25 cellular contexts compared by ENCODE assay signal in genomic region chr12:126353604-126354003, GRCh38.
DNase-seq lines count a peak whose midpoint lies in the region; ATAC-seq and TF ChIP-seq lines count a peak whose summit lies in the region.
"Had no signal": no experiment of that assay in that cellular context is flagged by ENCODE, and none has a peak within 500 bp of the region (broad histone marks: within the 10 kb centered on the region; RNA-seq: fewer than 3 reads in every experiment).

No MANE protein-coding gene starts in this region.

- H3K36me3 ChIP-seq in SK-N-SH (replicated peaks in 1 of 2; ENCODE audit: control insufficient read depth in 1 of 2, insufficient read depth in 2 of 2, low read length in 1 of 2) (no peaks in the 10 kb centered on the region), RWPE2 (ENCODE audit: low read depth) (no peaks in the 10 kb centered on the region), fibroblast of lung (ENCODE audit: control insufficient read depth, insufficient read depth, low read length) (no peaks in the 10 kb centered on the region)
- H3K36me3 ChIP-seq: thyroid gland had no signal

- 10% methylated on average over 1 of the region's 1 CpG for WGBS in SK-N-SH (ENCODE audit: low lambda C conversion rate)

- no peak overlapping the region for H3K27ac ChIP-seq in SK-N-SH (ENCODE audit: low read depth in 2 of 2, low read length in 1 of 2)
- H3K27ac ChIP-seq in RWPE2 (ENCODE audit: poor library complexity, severe bottlenecking) = peak overlapping the region; percentile 53
- H3K27ac ChIP-seq in fibroblast of lung (ENCODE audit: insufficient read depth, low read length) = no peak overlapping the region
- H3K27ac ChIP-seq: thyroid gland had no signal

- TF ChIP-seq CTCF in SK-N-SH (IDR thresholded peaks at IDR 0.05) (no peak), RWPE2 (IDR thresholded peaks at IDR 0.05; ENCODE audit: poor library complexity, severe bottlenecking) (no peak), fibroblast of lung (conservative IDR thresholded peaks at IDR 0.05 in 1 of 2, IDR thresholded peaks at IDR 0.05 in 1 of 2; ENCODE audit: low read depth in 1 of 2, low read length in 2 of 2) (no peak)

- no peak for DNase-seq in SK-N-SH
- DNase-seq in RWPE2 (ENCODE audit: low spot score) = peak; percentile 64
- DNase-seq in fibroblast of lung (ENCODE audit: low read depth in 2 of 2) = peak; percentile 2 to 58
- no peak for DNase-seq in activated effector memory CD4-positive, alpha-beta T cell treated with Interleukin-2 at 50 U/mL for 16 hours
- DNase-seq in activated CD4-positive, alpha-beta T cell treated with anti-CD3 and anti-CD28 coated beads, Interleukin-2, amount 50 U/mL, for 4 hours = no peak
- DNase-seq in NCI-H524 treated with DMSO at 0.1 percent for 48 hours (lab: John Stamatoyannopoulos, UW) = no peak
- DNase-seq in stimulated activated effector memory CD8-positive, alpha-beta T cell treated with anti-CD3 and anti-CD28 coated beads, Interleukin-12 subunit alpha, Interleukin-12 subunit beta, amount 100 ng/mL, for 72 hours (ENCODE audit: low spot score in 2 of 2) = no peak
- DNase-seq: 8988T; activated CD4-positive, alpha-beta T cell treated with anti-CD3 and anti-CD28 coated beads for 48 hours; activated naive CD4-positive, alpha-beta T cell treated with anti-CD3 and anti-CD28 coated beads, Interleukin-2, amount 50 U/mL, for 16 hours; erythroblast; GF-D8; kidney glomerular epithelial cell; NCI-H1048; NCI-H1930; NCI-H748 treated with DMSO at 0.1 percent for 48 hours; nucleus accumbens; PC-3; SIG-M5; stimulated activated CD4-positive, alpha-beta T cell treated with anti-CD3 and anti-CD28 coated beads, Interleukin-2, amount 100 ng/mL, for 48 hours; stimulated activated naive CD4-positive, alpha-beta T cell treated with Interleukin-2 at 50 U/mL for 16 hours; thyroid gland had no signal

- ATAC-seq in SK-N-SH treated with all-trans-retinoic acid at 6 μM for 48 hours (no peak), RWPE2 (ENCODE audit: low read depth) (peak; percentile 91)
- ATAC-seq in stimulated activated effector memory CD8-positive, alpha-beta T cell treated with anti-CD3 and anti-CD28 coated beads, Interleukin-12 subunit alpha, Interleukin-12 subunit beta, amount 100 ng/mL, for 72 hours = no peak
- ATAC-seq: PC-3 had no signal

- no peaks in the 10 kb centered on the region for H4K20me1 ChIP-seq in SK-N-SH (ENCODE audit: insufficient read depth)
- no peaks in the 10 kb centered on the region for H4K20me1 ChIP-seq in fibroblast of lung (ENCODE audit: control insufficient read depth, extremely low read depth, insufficient read depth, low read length)

- H3K27me3 ChIP-seq in SK-N-SH (ENCODE audit: insufficient read depth) (no peaks in the 10 kb centered on the region), RWPE2 (ENCODE audit: insufficient read depth, poor library complexity, severe bottlenecking) (no peaks in the 10 kb centered on the region), fibroblast of lung (ENCODE audit: control insufficient read depth, insufficient read depth, low read length) (no peaks in the 10 kb centered on the region)
- H3K27me3 ChIP-seq: thyroid gland had no signal

- no peaks in the 10 kb centered on the region for H3K9me3 ChIP-seq in SK-N-SH
- no peaks in the 10 kb centered on the region for H3K9me3 ChIP-seq in RWPE2 (ENCODE audit: severe bottlenecking)
- H3K9me3 ChIP-seq in fibroblast of lung (ENCODE audit: control insufficient read depth, insufficient read depth, low read depth, low read length) = no peaks in the 10 kb centered on the region
- H3K9me3 ChIP-seq: thyroid gland had no signal

- TF ChIP-seq RAD21 in SK-N-SH (IDR thresholded peaks at IDR 0.05; ENCODE audit: low read length) = no peak

- no peaks in the 10 kb centered on the region for H3K36me3 Mint-ChIP-seq in stimulated activated effector memory CD8-positive, alpha-beta T cell treated with anti-CD3 and anti-CD28 coated beads, Interleukin-12 subunit alpha, Interleukin-12 subunit beta, amount 100 ng/mL, for 72 hours
- H3K36me3 Mint-ChIP-seq: CD14-positive monocyte had no signal

- H3K4me3 ChIP-seq in SK-N-SH (ENCODE audit: low read depth in 2 of 2, low read length in 1 of 2) = no peak overlapping the region
- H3K4me3 ChIP-seq in RWPE2 (ENCODE audit: severe bottlenecking) = no peak overlapping the region
- H3K4me3 ChIP-seq in fibroblast of lung (replicated peaks in 1 of 4; ENCODE audit: control extremely low read depth in 1 of 4, insufficient read depth in 1 of 4, low read depth in 3 of 4, low read length in 4 of 4) = no peak overlapping the region
- H3K4me3 ChIP-seq: thyroid gland had no signal

- no peak overlapping the region for H3K4me3 Mint-ChIP-seq in stimulated activated effector memory CD8-positive, alpha-beta T cell treated with anti-CD3 and anti-CD28 coated beads, Interleukin-12 subunit alpha, Interleukin-12 subunit beta, amount 100 ng/mL, for 72 hours
- H3K4me3 Mint-ChIP-seq: CD14-positive monocyte; T-helper 1 cell treated with Interleukin-12 subunit alpha and Interleukin-12 subunit beta and Interleukin-4 antibody, amounts not matched to agents 30 μg/mL and 1 μg/mL, for 36 hours had no signal

- POLR2A ChIA-PET in SK-N-SH (lab: Yijun Ruan, JAX) = no interaction called here

- no peaks in the 10 kb centered on the region for H3K9me2 ChIP-seq in SK-N-SH

- H3K9ac ChIP-seq in SK-N-SH (no peak overlapping the region), fibroblast of lung (ENCODE audit: insufficient read depth, low read length) (no peak overlapping the region)

- H3F3A ChIP-seq in SK-N-SH (replicated peaks; ENCODE audit: insufficient read depth) = peaks cover 2% of the 10 kb centered on the region

- no peak for TF ChIP-seq EP300 in SK-N-SH (IDR thresholded peaks at IDR 0.05; ENCODE audit: borderline replicate concordance in 1 of 2, low read depth in 1 of 2, low read length in 1 of 2)

- H3K4me2 ChIP-seq in SK-N-SH (no peak overlapping the region), fibroblast of lung (ENCODE audit: extremely low read depth, insufficient read depth, low read length) (no peak overlapping the region)

- no peaks in the 10 kb centered on the region for H3K4me1 Mint-ChIP-seq in stimulated activated effector memory CD8-positive, alpha-beta T cell treated with anti-CD3 and anti-CD28 coated beads, Interleukin-12 subunit alpha, Interleukin-12 subunit beta, amount 100 ng/mL, for 72 hours
- H3K4me1 Mint-ChIP-seq: CD14-positive monocyte had no signal

- CTCF ChIA-PET in SK-N-SH (lab: Yijun Ruan, JAX) = no interaction called here

- peaks cover 9% of the 10 kb centered on the region for H3K9me3 Mint-ChIP-seq in stimulated activated effector memory CD8-positive, alpha-beta T cell treated with anti-CD3 and anti-CD28 coated beads, Interleukin-12 subunit alpha, Interleukin-12 subunit beta, amount 100 ng/mL, for 72 hours

- no peaks in the 10 kb centered on the region for H3K79me2 ChIP-seq in SK-N-SH (ENCODE audit: insufficient read depth)
- H3K79me2 ChIP-seq in fibroblast of lung (ENCODE audit: control insufficient read depth, insufficient read depth, low read length) = no peaks in the 10 kb centered on the region

- no peaks in the 10 kb centered on the region for H3K4me1 ChIP-seq in SK-N-SH (ENCODE audit: control insufficient read depth in 1 of 2, insufficient read depth in 2 of 2, low read depth in 1 of 2, low read length in 1 of 2)
- peaks cover 5% of the 10 kb centered on the region for H3K4me1 ChIP-seq in RWPE2 (ENCODE audit: insufficient read depth, poor library complexity, severe bottlenecking)
- no peaks in the 10 kb centered on the region for H3K4me1 ChIP-seq in fibroblast of lung (ENCODE audit: control insufficient read depth, extremely low read depth, insufficient read depth, low read length)
- H3K4me1 ChIP-seq: thyroid gland had no signal

- no peak overlapping the region for H3K27ac Mint-ChIP-seq in stimulated activated effector memory CD8-positive, alpha-beta T cell treated with anti-CD3 and anti-CD28 coated beads, Interleukin-12 subunit alpha, Interleukin-12 subunit beta, amount 100 ng/mL, for 72 hours
- H3K27ac Mint-ChIP-seq: T-helper 1 cell treated with Interleukin-12 subunit alpha and Interleukin-12 subunit beta and Interleukin-4 antibody, amounts not matched to agents 30 μg/mL and 1 μg/mL, for 36 hours had no signal

- H2AFZ ChIP-seq in SK-N-SH (ENCODE audit: low read depth) (no peak overlapping the region), fibroblast of lung (ENCODE audit: low read length) (no peak overlapping the region)

TF ChIP-seq in SK-N-SH, 30 proteins besides CTCF, POLR2A, EP300 and RAD21:
- TF ChIP-seq YY1 (IDR thresholded peaks at IDR 0.05; ENCODE audit: low read depth) = no peak
- TF ChIP-seq NFIC (IDR thresholded peaks at IDR 0.05; ENCODE audit: borderline replicate concordance) = peak; percentile 64; the same call in 1 of the 2 replicates
TF ChIP-seq in SK-N-SH: peak in this region for 1.

TF ChIP-seq in SK-N-SH treated with all-trans-retinoic acid at 6 μM for 48 hours, 23 proteins besides CTCF, POLR2A, EP300 and RAD21 (continues in another document):
- no peak for TF ChIP-seq TOX (CRISPR knock-in tag; IDR thresholded peaks at IDR 0.05; ENCODE audit: borderline replicate concordance)
- TF ChIP-seq TCF4 (CRISPR knock-in tag; IDR thresholded peaks at IDR 0.05; ENCODE audit: borderline replicate concordance) = no peak
- TF ChIP-seq TSHZ2 (CRISPR knock-in tag; IDR thresholded peaks at IDR 0.05) = no peak
- no peak for TF ChIP-seq BACH2 (CRISPR knock-in tag; IDR thresholded peaks at IDR 0.05; ENCODE audit: borderline replicate concordance)
- no peak for TF ChIP-seq OSR1 (CRISPR knock-in tag; IDR thresholded peaks at IDR 0.05)
- TF ChIP-seq ARNTL (CRISPR knock-in tag; IDR thresholded peaks at IDR 0.05; ENCODE audit: borderline replicate concordance, low read depth) = no peak

Comparison
In these comparisons a context has a peak if more than half of its experiments do, and no peak if none do; other contexts are left out.
1. DNase-seq: peak in RWPE2 (single experiment) and fibroblast of lung (2 of 2); none in SK-N-SH (single experiment), activated effector memory CD4-positive, alpha-beta T cell treated with Interleukin-2 at 50 U/mL for 16 hours (single experiment), activated CD4-positive, alpha-beta T cell treated with anti-CD3 and anti-CD28 coated beads, Interleukin-2, amount 50 U/mL, for 4 hours (0 of 2), NCI-H524 treated with DMSO at 0.1 percent for 48 hours (single experiment) and stimulated activated effector memory CD8-positive, alpha-beta T cell treated with anti-CD3 and anti-CD28 coated beads, Interleukin-12 subunit alpha, Interleukin-12 subunit beta, amount 100 ng/mL, for 72 hours (0 of 2).